Comparison of ENCODE assay signal across 1 cellular context in genomic region chr12:57579677-57580465, GRCh38.
TF ChIP-seq lines count a peak whose summit lies in the region.

No MANE protein-coding gene starts in this region.

TF ChIP-seq in HepG2, 621 proteins besides CTCF, POLR2A, EP300 and RAD21 (continued from another document and continues in another):
- TF ChIP-seq ZNF142 (CRISPR knock-in tag; IDR thresholded peaks at IDR 0.05) (no peak), NFIB (CRISPR knock-in tag; IDR thresholded peaks at IDR 0.05; ENCODE audit: borderline replicate concordance) (no peak), ZBTB42 (CRISPR knock-in tag; IDR thresholded peaks at IDR 0.05) (no peak), SMARCE1 (IDR thresholded peaks at IDR 0.05; ENCODE audit: borderline replicate concordance) (0 out of 2 replicates have a peak, but pooled peaks have one; percentile 34), CREM (IDR thresholded peaks at IDR 0.05) (peak; percentile 73), CREM (CRISPR knock-in tag; IDR thresholded peaks at IDR 0.05) (no peak), ZNF614 (CRISPR knock-in tag; IDR thresholded peaks at IDR 0.05; ENCODE audit: borderline replicate concordance) (no peak), FOXO1 (CRISPR knock-in tag; IDR thresholded peaks at IDR 0.05) (peak; percentile 55; the same call in 1 of the 2 replicates), ARNT (IDR thresholded peaks at IDR 0.05) (no peak), NCOR1 (IDR thresholded peaks at IDR 0.05; ENCODE audit: borderline replicate concordance, low read length) (peak; percentile 41; the same call in 1 of the 2 replicates), ZBED4 (CRISPR knock-in tag; IDR thresholded peaks at IDR 0.05; ENCODE audit: borderline replicate concordance) (0 out of 2 replicates have a peak, but pooled peaks have one; percentile 31), ZNF878 (CRISPR knock-in tag; IDR thresholded peaks at IDR 0.05) (no peak), ZNF598 (CRISPR knock-in tag; IDR thresholded peaks at IDR 0.05; ENCODE audit: borderline replicate concordance) (0 out of 2 replicates have a peak, but pooled peaks have one; percentile 16), ATF4 (CRISPR knock-in tag; IDR thresholded peaks at IDR 0.05) (no peak; a peak in 1 of 4 replicates), KIAA2018 (CRISPR knock-in tag; IDR thresholded peaks at IDR 0.05; ENCODE audit: borderline replicate concordance) (no peak), ETV5 (CRISPR knock-in tag; IDR thresholded peaks at IDR 0.05; ENCODE audit: borderline replicate concordance) (peak; percentile 43; the same call in 1 of the 2 replicates), ZMYM2 (CRISPR knock-in tag; IDR thresholded peaks at IDR 0.05) (no peak), MXI1 (IDR thresholded peaks at IDR 0.05; ENCODE audit: borderline replicate concordance, low read depth, low read length) (peak; percentile 64; the same call in 1 of the 3 replicates), HOXA9 (CRISPR knock-in tag; IDR thresholded peaks at IDR 0.05; ENCODE audit: borderline replicate concordance) (no peak), IRF9 (CRISPR knock-in tag; IDR thresholded peaks at IDR 0.05; ENCODE audit: borderline replicate concordance) (no peak), KDM4B (CRISPR knock-in tag; IDR thresholded peaks at IDR 0.05) (no peak), MAFK (conservative IDR thresholded peaks at IDR 0.05 in 1 of 2, IDR thresholded peaks at IDR 0.05 in 1 of 2; ENCODE audit: low read length in 2 of 2) (peak; percentile 18 to 27), JARID2 (CRISPR knock-in tag; IDR thresholded peaks at IDR 0.05; ENCODE audit: insufficient replicate concordance) (no peak), ZUFSP (CRISPR knock-in tag; IDR thresholded peaks at IDR 0.05; ENCODE audit: borderline replicate concordance) (no peak), PREB (CRISPR knock-in tag; IDR thresholded peaks at IDR 0.05) (no peak), TAF15 (IDR thresholded peaks at IDR 0.05; ENCODE audit: low read depth, low read length, poor library complexity, severe bottlenecking) (no peak), TBL1XR1 (IDR thresholded peaks at IDR 0.05; ENCODE audit: borderline replicate concordance, low read length, partially characterized antibody) (no peak), ZNF7 (CRISPR knock-in tag; IDR thresholded peaks at IDR 0.05) (no peak), FOXP4 (CRISPR knock-in tag; IDR thresholded peaks at IDR 0.05) (peak; percentile 51; the same call in 1 of the 2 replicates)
